8 cellular contexts compared by ENCODE assay signal in the genomic region with DNA sequence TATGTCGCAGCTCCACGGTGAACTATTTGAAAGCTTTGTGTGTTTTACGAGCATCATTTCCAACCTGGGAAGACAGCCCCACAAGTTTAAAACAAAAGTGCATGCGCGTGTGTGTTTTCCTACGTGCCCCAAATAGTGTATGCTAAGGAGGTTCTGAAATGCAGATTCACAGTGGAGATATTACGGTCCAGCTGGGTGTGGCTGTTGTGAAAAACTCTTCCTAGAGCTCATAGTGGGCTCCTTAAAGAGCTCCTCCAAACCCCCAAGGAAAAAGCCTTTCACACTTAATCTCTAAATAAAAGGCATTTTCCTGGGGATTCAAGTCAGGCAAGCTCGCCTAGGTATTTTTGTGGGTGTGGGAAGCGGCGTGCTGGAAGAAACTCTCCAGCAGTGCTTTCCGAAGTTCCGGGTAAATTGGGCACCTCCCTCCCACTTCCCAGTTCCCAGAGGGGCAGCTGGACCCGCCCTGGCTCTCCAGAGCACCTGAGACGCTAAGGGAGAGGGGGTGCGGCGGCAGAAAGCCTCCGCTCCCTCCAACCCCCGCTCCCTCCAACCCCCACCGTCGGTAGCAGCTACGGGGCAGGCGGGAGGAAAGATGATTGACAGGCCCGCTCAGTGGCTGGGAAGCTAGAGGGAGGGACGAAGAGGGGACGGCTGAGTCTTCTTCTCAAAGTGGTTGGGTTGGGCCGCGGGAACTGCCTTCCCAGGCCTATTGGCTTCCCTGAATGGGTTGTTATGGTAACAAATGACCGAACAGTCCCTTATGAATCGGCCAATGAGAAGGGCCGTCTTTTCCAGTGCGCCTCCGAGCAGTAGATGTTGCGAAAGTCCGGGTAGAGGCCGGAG. TPM values are rescaled to one million over a fixed set of nuclear protein-coding genes. Genes with fewer than 3 reads are reported as not detected.
DNase-seq lines count a peak whose midpoint lies in the region; ATAC-seq and TF ChIP-seq lines count a peak whose summit lies in the region.

No MANE protein-coding gene starts in this region.

- peak in 2 of 4 donors; percentile 50 to 83 for TF ChIP-seq POLR2A in esophagus squamous epithelium (IDR thresholded peaks at IDR 0.05)

- no peaks in the 10 kb centered on the region for H3K27me3 ChIP-seq in esophagus squamous epithelium
- no peaks in the 10 kb centered on the region for H3K27me3 ChIP-seq in muscle layer of duodenum (ENCODE audit: low read depth, low read length)

- DNase-seq in DMS53 treated with DMSO at 0.1 percent for 48 hours (lab: John Stamatoyannopoulos, UW; ENCODE audit: unreplicated experiment) (peak; percentile 100), OCI-M2 (lab: John Stamatoyannopoulos, UW; ENCODE audit: unreplicated experiment) (peak; percentile 85), esophagus squamous epithelium (lab: John Stamatoyannopoulos, UW) (peak; percentile 97)
- DNase-seq in Jurkat, Clone E6-1 (ENCODE audit: low read depth, low spot score) = peak; percentile 99
- DNase-seq in activated T-helper 1 cell treated with anti-CD3 and anti-CD28 coated beads, Interleukin-2, amount 50 U/mL, for 16 hours (ENCODE audit: low read depth in 1 of 2, low spot score in 1 of 2) = peak; percentile 84 to 96
- DNase-seq in stimulated activated naive CD8-positive, alpha-beta T cell treated with anti-CD3 and anti-CD28 coated beads, Interleukin-15, amount 100 ng/mL, for 72 hours = peak; percentile 94 to 98

- peak; percentile 98 for ATAC-seq in GM21717 (IDR thresholded peaks at IDR 0.05; ENCODE audit: unreplicated experiment)
- ATAC-seq in stimulated activated naive CD8-positive, alpha-beta T cell treated with anti-CD3 and anti-CD28 coated beads, Interleukin-15, amount 100 ng/mL, for 72 hours = peak; percentile 94

- peak overlapping the region; percentile 98 to 99 for H3K4me3 Mint-ChIP-seq in stimulated activated naive CD8-positive, alpha-beta T cell treated with anti-CD3 and anti-CD28 coated beads, Interleukin-15, amount 100 ng/mL, for 72 hours

- TF ChIP-seq CTCF in esophagus squamous epithelium (IDR thresholded peaks at IDR 0.05) = no peak

- 0% methylated on average over 7 to 16 of the region's 35 CpGs for WGBS in esophagus squamous epithelium, 2 donors

- intact Hi-C loops in esophagus squamous epithelium (cut with DNase I) = no loop called here

- no peaks in the 10 kb centered on the region for H3K27me3 Mint-ChIP-seq in stimulated activated naive CD8-positive, alpha-beta T cell treated with anti-CD3 and anti-CD28 coated beads, Interleukin-15, amount 100 ng/mL, for 72 hours

- H3K27ac Mint-ChIP-seq in stimulated activated naive CD8-positive, alpha-beta T cell treated with anti-CD3 and anti-CD28 coated beads, Interleukin-15, amount 100 ng/mL, for 72 hours = peak overlapping the region; percentile 100

- peaks cover 0 to 10% (median 0%) of the 10 kb centered on the region in 3 donors for H3K36me3 ChIP-seq in esophagus squamous epithelium
- H3K36me3 ChIP-seq in muscle layer of duodenum (ENCODE audit: control insufficient read depth in 1 of 2, insufficient read depth in 2 of 2, low read length in 2 of 2) = peaks cover 4% of the 10 kb centered on the region in 2 donors

- no peaks in the 10 kb centered on the region for H3K9me3 Mint-ChIP-seq in stimulated activated naive CD8-positive, alpha-beta T cell treated with anti-CD3 and anti-CD28 coated beads, Interleukin-15, amount 100 ng/mL, for 72 hours

- peak overlapping the region; percentile 83 to 100 (median 100) for H3K27ac ChIP-seq in esophagus squamous epithelium
- H3K27ac ChIP-seq in muscle layer of duodenum (ENCODE audit: low read length) = peak overlapping the region; percentile 92

- H3K4me1 Mint-ChIP-seq in stimulated activated naive CD8-positive, alpha-beta T cell treated with anti-CD3 and anti-CD28 coated beads, Interleukin-15, amount 100 ng/mL, for 72 hours = peaks cover 20% of the 10 kb centered on the region

- peaks cover 3 to 36% (median 7%) of the 10 kb centered on the region in 3 donors for H3K4me1 ChIP-seq in esophagus squamous epithelium
- peaks cover 0 to 24% of the 10 kb centered on the region in 2 donors for H3K4me1 ChIP-seq in muscle layer of duodenum (ENCODE audit: control insufficient read depth in 1 of 2, insufficient read depth in 2 of 2, low read length in 2 of 2)

- H3K9me3 ChIP-seq in esophagus squamous epithelium (no peaks in the 10 kb centered on the region), muscle layer of duodenum (ENCODE audit: control insufficient read depth in 1 of 2, low read length in 2 of 2) (no peaks in the 10 kb centered on the region)

- H3K4me3 ChIP-seq in Jurkat, Clone E6-1 (ENCODE audit: low read length) = peak overlapping the region; percentile 99
- H3K4me3 ChIP-seq in esophagus squamous epithelium (peak overlapping the region; percentile 43 to 99 (median 93)), muscle layer of duodenum (ENCODE audit: low read depth in 1 of 2, low read length in 2 of 2) (peak overlapping the region; percentile 86 to 87)

RNA-seq across cellular contexts. Expression of a gene that starts 0.6 kb away (rescaled TPM):
- polyA plus RNA-seq in Jurkat, Clone E6-1 (2012; ENCODE audit: insufficient read depth, insufficient read length) = 39.2 TPM
- total RNA-seq in esophagus squamous epithelium = 10 to 100 TPM; 33.6 to 64.1 (median 44.3) TPM

RNA-seq across cellular contexts. Expression of a gene that starts 37.1 kb away (rescaled TPM):
- 4.5 TPM for polyA plus RNA-seq in Jurkat, Clone E6-1 (2012; ENCODE audit: insufficient read depth, insufficient read length)
- 1 to 10 TPM; 3.9 to 7.4 (median 5.2) TPM for total RNA-seq in esophagus squamous epithelium

Comparison
In these comparisons a context has a peak if more than half of its experiments do, and no peak if none do; other contexts are left out.
1. Peak in every context shown above with its lines: DNase-seq, ATAC-seq, H3K4me3 ChIP-seq and H3K27ac ChIP-seq.